In the genomic region with DNA sequence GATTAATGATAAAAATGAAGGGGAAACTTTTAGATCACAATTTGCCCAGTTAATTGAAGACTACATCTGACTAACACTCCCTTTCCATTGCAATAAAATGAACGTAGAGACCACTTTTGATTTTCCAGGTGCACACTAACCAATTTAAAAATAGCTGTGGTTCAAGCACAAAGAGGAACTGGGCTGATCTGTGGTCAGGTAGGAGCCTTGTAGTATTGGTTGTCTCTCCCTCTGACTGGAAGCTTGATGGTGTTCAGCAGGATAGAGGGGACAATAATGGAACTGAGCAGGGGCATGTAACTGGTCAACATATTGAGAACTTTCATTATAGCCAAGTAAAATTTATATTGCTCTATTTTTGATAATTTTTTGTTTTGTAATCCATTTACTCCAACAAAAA, we compare ENCODE assay signal across 19 cellular contexts.
DNase-seq lines count a peak whose midpoint lies in the region; ATAC-seq and TF ChIP-seq lines count a peak whose summit lies in the region.
"Had no signal": no experiment of that assay in that cellular context is flagged by ENCODE, and none has a peak within 500 bp of the region (broad histone marks: within the 10 kb centered on the region; RNA-seq: fewer than 3 reads in every experiment).

No MANE protein-coding gene starts in this region.

- ATAC-seq in GM19372 (IDR thresholded peaks at IDR 0.05; ENCODE audit: low read depth, unreplicated experiment) = peak; percentile 59
- ATAC-seq in HG02642 (IDR thresholded peaks at IDR 0.05; ENCODE audit: poor library complexity, unreplicated experiment) = peak; percentile 71
- ATAC-seq in HG03432 (IDR thresholded peaks at IDR 0.05; ENCODE audit: unreplicated experiment) = peak; percentile 82
- ATAC-seq in activated T-cell treated with anti-CD3 and anti-CD28 coated beads, Interleukin-2, amount 50 U/mL, for 72 hours (replicated peaks in 1 of 2) = no peak
- ATAC-seq: PC-3, SK-N-SH treated with all-trans-retinoic acid at 6 μM for 48 hours had no signal

- TF ChIP-seq CTCF in BE2C (IDR thresholded peaks at IDR 0.05; ENCODE audit: low read depth, low read length) = no peak

- H3K27me3 Mint-ChIP-seq in activated T-cell treated with anti-CD3 and anti-CD28 coated beads, Interleukin-2, amount 50 U/mL, for 72 hours (ENCODE audit: low read depth) = no peaks in the 10 kb centered on the region

- H3K9me3 Mint-ChIP-seq in activated T-cell treated with anti-CD3 and anti-CD28 coated beads, Interleukin-2, amount 50 U/mL, for 72 hours = no peaks in the 10 kb centered on the region

- H3K36me3 ChIP-seq in BE2C (no peaks in the 10 kb centered on the region), H7 (replicated peaks; ENCODE audit: control insufficient read depth, insufficient read depth, low read length) (no peaks in the 10 kb centered on the region)
- H3K36me3 ChIP-seq: BLaER1 treated with 17β-estradiol and CSF1 and Interleukin-3, amounts not matched to agents 10 nM and 100 nM; left ventricle myocardium inferior had no signal

- H3K36me3 Mint-ChIP-seq in activated T-cell treated with anti-CD3 and anti-CD28 coated beads, Interleukin-2, amount 50 U/mL, for 72 hours (ENCODE audit: insufficient read depth in 2 of 2) = no peaks in the 10 kb centered on the region

- H3K27me3 ChIP-seq in BE2C = no peaks in the 10 kb centered on the region
- H3K27me3 ChIP-seq in H7 (ENCODE audit: control insufficient read depth, insufficient read depth, low read length) = no peaks in the 10 kb centered on the region
- H3K27me3 ChIP-seq: BLaER1 treated with 17β-estradiol and CSF1 and Interleukin-3, amounts not matched to agents 10 nM and 100 nM had no signal

- H3K4me1 Mint-ChIP-seq in activated T-cell treated with anti-CD3 and anti-CD28 coated beads, Interleukin-2, amount 50 U/mL, for 72 hours (ENCODE audit: low read depth) = no peaks in the 10 kb centered on the region

- H3K27ac Mint-ChIP-seq in activated T-cell treated with anti-CD3 and anti-CD28 coated beads, Interleukin-2, amount 50 U/mL, for 72 hours = no peak overlapping the region

- H3K4me3 ChIP-seq in BE2C (ENCODE audit: low read depth, low read length) = no peak overlapping the region
- no peak overlapping the region for H3K4me3 ChIP-seq in H7 (ENCODE audit: insufficient read depth, low read depth, low read length)
- H3K4me3 ChIP-seq: BLaER1 treated with 17β-estradiol and CSF1 and Interleukin-3, amounts not matched to agents 10 nM and 100 nM; left ventricle myocardium inferior had no signal

- H3K4me1 ChIP-seq in BE2C = peaks cover 4% of the 10 kb centered on the region; the same call in 1 of the 2 replicates
- H3K4me1 ChIP-seq: parathyroid adenoma had no signal

- H3K9me3 ChIP-seq in BE2C = no peaks in the 10 kb centered on the region
- H3K9me3 ChIP-seq: BLaER1 treated with 17β-estradiol and CSF1 and Interleukin-3, amounts not matched to agents 10 nM and 100 nM; left ventricle myocardium inferior had no signal

- DNase-seq in activated T-cell treated with anti-CD3 and anti-CD28 coated beads, Interleukin-2, amount 50 U/mL, for 72 hours = no peak
- DNase-seq in NCI-H128 (lab: John Stamatoyannopoulos, UW; ENCODE audit: unreplicated experiment) (no peak), BE2C (no peak), H7 (no peak)
- DNase-seq: activated CD8-positive, alpha-beta memory T cell treated with anti-CD3 and anti-CD28 coated beads for 24 hours; amniotic stem cell; cerebellar nuclear complex; DND-41; foreskin fibroblast; left ventricle myocardium inferior; NCI-H1694; NCI-H524; PC-3 had no signal

- no peak overlapping the region for H3K4me3 Mint-ChIP-seq in activated T-cell treated with anti-CD3 and anti-CD28 coated beads, Interleukin-2, amount 50 U/mL, for 72 hours

Comparison
In these comparisons a context has a peak if more than half of its experiments do, and no peak if none do; other contexts are left out.
1. ATAC-seq: peak in GM19372 (single experiment), HG02642 (single experiment) and HG03432 (single experiment); none in activated T-cell treated with anti-CD3 and anti-CD28 coated beads, Interleukin-2, amount 50 U/mL, for 72 hours (0 of 2).